In genomic region chr1:180515857-180516388, GRCh38 we compare ENCODE assay signal across 8 cellular contexts.
A peak's percentile ranks its signal among the peaks of the same experiment; 100 is the strongest.
DNase-seq lines count a peak whose midpoint lies in the region; ATAC-seq and TF ChIP-seq lines count a peak whose summit lies in the region.

No MANE protein-coding gene starts in this region.

- H3K27ac ChIP-seq in 22Rv1 = no peak overlapping the region

- peak; percentile 86 for DNase-seq in NCI-H2029 treated with DMSO at 0.1 percent for 48 hours (lab: John Stamatoyannopoulos, UW)
- peak; percentile 38 for DNase-seq in T-helper 9 cell
- peak; percentile 92 for DNase-seq in astrocyte of the hippocampus (ENCODE audit: low read depth, low spot score)
- DNase-seq in hypothalamus (lab: John Stamatoyannopoulos, UW) = peak in 38 of 51 donors; percentile 2 to 83 (median 44)
- DNase-seq in smooth muscle cell of the brain vasculature (ENCODE audit: low read depth, low spot score) = peak; percentile 70

- ATAC-seq in GM18498 (IDR thresholded peaks at IDR 0.05; ENCODE audit: unreplicated experiment) (peak; percentile 95), HG02970 (IDR thresholded peaks at IDR 0.05; ENCODE audit: low FRiP score, unreplicated experiment) (peak; percentile 71)

- peak; percentile 97 for TF ChIP-seq CTCF in 22Rv1 (IDR thresholded peaks at IDR 0.05)

Comparison
In these comparisons a context has a peak if more than half of its experiments do, and no peak if none do; other contexts are left out.
1. DNase-seq: peak in every context shown above with its lines; median percentile 92 in astrocyte of the hippocampus; 86 in NCI-H2029 treated with DMSO at 0.1 percent for 48 hours; 70 in smooth muscle cell of the brain vasculature; 44 in hypothalamus; 38 in T-helper 9 cell.